1 cellular context compared by ENCODE assay signal in the genomic region with DNA sequence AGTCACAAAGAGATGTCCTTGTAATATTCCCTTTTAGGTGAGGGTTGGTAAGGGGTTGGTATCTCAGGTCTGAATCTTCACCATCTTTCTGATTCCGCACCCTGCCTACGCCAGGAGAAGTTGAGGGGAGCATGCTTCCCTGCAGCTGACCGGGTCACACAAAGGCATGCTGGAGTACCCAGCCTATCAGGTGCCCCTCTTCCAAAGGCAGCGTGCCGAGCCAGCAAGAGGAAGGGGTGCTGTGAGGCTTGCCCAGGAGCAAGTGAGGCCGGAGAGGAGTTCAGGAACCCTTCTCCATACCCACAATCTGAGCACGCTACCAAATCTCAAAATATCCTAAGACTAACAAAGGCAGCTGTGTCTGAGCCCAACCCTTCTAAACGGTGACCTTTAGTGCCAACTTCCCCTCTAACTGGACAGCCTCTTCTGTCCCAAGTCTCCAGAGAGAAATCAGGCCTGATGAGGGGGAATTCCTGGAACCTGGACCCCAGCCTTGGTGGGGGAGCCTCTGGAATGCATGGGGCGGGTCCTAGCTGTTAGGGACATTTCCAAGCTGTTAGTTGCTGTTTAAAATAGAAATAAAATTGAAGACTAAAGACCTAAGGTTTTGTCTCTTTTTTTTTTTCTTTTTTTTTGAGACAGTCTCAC.
TF ChIP-seq lines count a peak whose summit lies in the region.

No MANE protein-coding gene starts in this region.

TF ChIP-seq in SK-N-SH, 30 proteins besides CTCF, POLR2A, EP300 and RAD21:
- TF ChIP-seq, protein P1, sequence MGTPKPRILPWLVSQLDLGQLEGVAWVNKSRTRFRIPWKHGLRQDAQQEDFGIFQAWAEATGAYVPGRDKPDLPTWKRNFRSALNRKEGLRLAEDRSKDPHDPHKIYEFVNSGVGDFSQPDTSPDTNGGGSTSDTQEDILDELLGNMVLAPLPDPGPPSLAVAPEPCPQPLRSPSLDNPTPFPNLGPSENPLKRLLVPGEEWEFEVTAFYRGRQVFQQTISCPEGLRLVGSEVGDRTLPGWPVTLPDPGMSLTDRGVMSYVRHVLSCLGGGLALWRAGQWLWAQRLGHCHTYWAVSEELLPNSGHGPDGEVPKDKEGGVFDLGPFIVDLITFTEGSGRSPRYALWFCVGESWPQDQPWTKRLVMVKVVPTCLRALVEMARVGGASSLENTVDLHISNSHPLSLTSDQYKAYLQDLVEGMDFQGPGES (IDR thresholded peaks at IDR 0.05; ENCODE audit: low read depth, low read length), result no peak
- TF ChIP-seq PBX3 (IDR thresholded peaks at IDR 0.05), result no peak
- TF ChIP-seq MAX (IDR thresholded peaks at IDR 0.05; ENCODE audit: low read depth), result no peak
- no peak for TF ChIP-seq CHD2 (IDR thresholded peaks at IDR 0.05; ENCODE audit: low read length, partially characterized antibody)
- no peak for TF ChIP-seq TAF1 (IDR thresholded peaks at IDR 0.05; ENCODE audit: borderline replicate concordance, low read depth, low read length)
- no peak for TF ChIP-seq SIN3A (IDR thresholded peaks at IDR 0.05; ENCODE audit: borderline replicate concordance, low read depth, low read length)
- no peak for TF ChIP-seq FOXM1 (IDR thresholded peaks at IDR 0.05; ENCODE audit: low read depth)
- no peak for TF ChIP-seq EZH2phosphoT487 (IDR thresholded peaks at IDR 0.05; ENCODE audit: borderline replicate concordance, low read depth)
- no peak for TF ChIP-seq NFIC (IDR thresholded peaks at IDR 0.05; ENCODE audit: borderline replicate concordance)
- TF ChIP-seq, protein P2, sequence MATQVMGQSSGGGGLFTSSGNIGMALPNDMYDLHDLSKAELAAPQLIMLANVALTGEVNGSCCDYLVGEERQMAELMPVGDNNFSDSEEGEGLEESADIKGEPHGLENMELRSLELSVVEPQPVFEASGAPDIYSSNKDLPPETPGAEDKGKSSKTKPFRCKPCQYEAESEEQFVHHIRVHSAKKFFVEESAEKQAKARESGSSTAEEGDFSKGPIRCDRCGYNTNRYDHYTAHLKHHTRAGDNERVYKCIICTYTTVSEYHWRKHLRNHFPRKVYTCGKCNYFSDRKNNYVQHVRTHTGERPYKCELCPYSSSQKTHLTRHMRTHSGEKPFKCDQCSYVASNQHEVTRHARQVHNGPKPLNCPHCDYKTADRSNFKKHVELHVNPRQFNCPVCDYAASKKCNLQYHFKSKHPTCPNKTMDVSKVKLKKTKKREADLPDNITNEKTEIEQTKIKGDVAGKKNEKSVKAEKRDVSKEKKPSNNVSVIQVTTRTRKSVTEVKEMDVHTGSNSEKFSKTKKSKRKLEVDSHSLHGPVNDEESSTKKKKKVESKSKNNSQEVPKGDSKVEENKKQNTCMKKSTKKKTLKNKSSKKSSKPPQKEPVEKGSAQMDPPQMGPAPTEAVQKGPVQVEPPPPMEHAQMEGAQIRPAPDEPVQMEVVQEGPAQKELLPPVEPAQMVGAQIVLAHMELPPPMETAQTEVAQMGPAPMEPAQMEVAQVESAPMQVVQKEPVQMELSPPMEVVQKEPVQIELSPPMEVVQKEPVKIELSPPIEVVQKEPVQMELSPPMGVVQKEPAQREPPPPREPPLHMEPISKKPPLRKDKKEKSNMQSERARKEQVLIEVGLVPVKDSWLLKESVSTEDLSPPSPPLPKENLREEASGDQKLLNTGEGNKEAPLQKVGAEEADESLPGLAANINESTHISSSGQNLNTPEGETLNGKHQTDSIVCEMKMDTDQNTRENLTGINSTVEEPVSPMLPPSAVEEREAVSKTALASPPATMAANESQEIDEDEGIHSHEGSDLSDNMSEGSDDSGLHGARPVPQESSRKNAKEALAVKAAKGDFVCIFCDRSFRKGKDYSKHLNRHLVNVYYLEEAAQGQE (IDR thresholded peaks at IDR 0.05; ENCODE audit: low read depth, low read length), result no peak
- no peak for TF ChIP-seq RCOR1 (IDR thresholded peaks at IDR 0.05; ENCODE audit: low read length)
- no peak for TF ChIP-seq MXI1 (IDR thresholded peaks at IDR 0.05; ENCODE audit: low read depth, low read length)
- TF ChIP-seq RXRA (IDR thresholded peaks at IDR 0.05; ENCODE audit: borderline replicate concordance, low read depth), result no peak
- TF ChIP-seq MEF2A (IDR thresholded peaks at IDR 0.05; ENCODE audit: borderline replicate concordance, low read depth), result no peak
- TF ChIP-seq ELF1 (IDR thresholded peaks at IDR 0.05), result no peak
- TF ChIP-seq NRF1 (IDR thresholded peaks at IDR 0.05; ENCODE audit: low read depth, low read length), result no peak
- no peak for TF ChIP-seq GABPA (IDR thresholded peaks at IDR 0.05; ENCODE audit: low read depth)
- no peak for TF ChIP-seq RFX5 (IDR thresholded peaks at IDR 0.05; ENCODE audit: low read length)
- no peak for TF ChIP-seq POLR2AphosphoS5 (IDR thresholded peaks at IDR 0.05; ENCODE audit: low read depth, low read length)
- no peak for TF ChIP-seq TEAD4 (IDR thresholded peaks at IDR 0.05; ENCODE audit: borderline replicate concordance, insufficient read depth)
TF ChIP-seq in SK-N-SH: peak in this region for 0.
